ENCODE assay signal across 2 cellular contexts in genomic region chr20:37725165-37725564, GRCh38.
TF ChIP-seq lines count a peak whose summit lies in the region.

No MANE protein-coding gene starts in this region.

TF ChIP-seq in K562, 482 proteins besides CTCF, POLR2A, EP300 and RAD21:
- no peak for TF ChIP-seq ZFP91 (CRISPR knock-in tag; IDR thresholded peaks at IDR 0.05)
- TF ChIP-seq CCNT2 (IDR thresholded peaks at IDR 0.05; ENCODE audit: borderline replicate concordance, extremely low read depth, insufficient read length, low read depth, low read length), result no peak
- no peak for TF ChIP-seq PCBP1 (IDR thresholded peaks at IDR 0.05; ENCODE audit: low read depth, low read length, poor library complexity, severe bottlenecking)
- no peak for TF ChIP-seq RFX7 (CRISPR knock-in tag; IDR thresholded peaks at IDR 0.05)
- TF ChIP-seq SOX6 (IDR thresholded peaks at IDR 0.05), result no peak
- TF ChIP-seq CEBPB (tag; IDR thresholded peaks at IDR 0.05), result 0 out of 2 replicates have a peak, but pooled peaks have one; percentile 14
- TF ChIP-seq ELF2 (CRISPR knock-in tag; IDR thresholded peaks at IDR 0.05), result no peak

TF ChIP-seq in HepG2, 621 proteins besides CTCF, POLR2A, EP300 and RAD21 (continues in another document):
- no peak for TF ChIP-seq SOX6 (IDR thresholded peaks at IDR 0.05)
- TF ChIP-seq SOX6 (CRISPR knock-in tag; IDR thresholded peaks at IDR 0.05), result 0 out of 2 replicates have a peak, but pooled peaks have one; percentile 26
- no peak for TF ChIP-seq MED8 (CRISPR knock-in tag; IDR thresholded peaks at IDR 0.05; ENCODE audit: insufficient replicate concordance)
- TF ChIP-seq ELF3 (CRISPR knock-in tag; IDR thresholded peaks at IDR 0.05), result no peak
- TF ChIP-seq, protein P1, sequence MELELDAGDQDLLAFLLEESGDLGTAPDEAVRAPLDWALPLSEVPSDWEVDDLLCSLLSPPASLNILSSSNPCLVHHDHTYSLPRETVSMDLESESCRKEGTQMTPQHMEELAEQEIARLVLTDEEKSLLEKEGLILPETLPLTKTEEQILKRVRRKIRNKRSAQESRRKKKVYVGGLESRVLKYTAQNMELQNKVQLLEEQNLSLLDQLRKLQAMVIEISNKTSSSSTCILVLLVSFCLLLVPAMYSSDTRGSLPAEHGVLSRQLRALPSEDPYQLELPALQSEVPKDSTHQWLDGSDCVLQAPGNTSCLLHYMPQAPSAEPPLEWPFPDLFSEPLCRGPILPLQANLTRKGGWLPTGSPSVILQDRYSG (CRISPR knock-in tag; IDR thresholded peaks at IDR 0.05), result no peak
- no peak for TF ChIP-seq PTBP1 (IDR thresholded peaks at IDR 0.05; ENCODE audit: low read depth, low read length, poor library complexity, severe bottlenecking)
- no peak for TF ChIP-seq ZNF589 (CRISPR knock-in tag; conservative IDR thresholded peaks at IDR 0.05)
- no peak for TF ChIP-seq IRF9 (CRISPR knock-in tag; IDR thresholded peaks at IDR 0.05; ENCODE audit: borderline replicate concordance)
- TF ChIP-seq KDM4B (CRISPR knock-in tag; IDR thresholded peaks at IDR 0.05), result no peak
- no peak for TF ChIP-seq SRSF4 (IDR thresholded peaks at IDR 0.05; ENCODE audit: low read depth, low read length, poor library complexity, severe bottlenecking)
- TF ChIP-seq JUN (CRISPR knock-in tag; IDR thresholded peaks at IDR 0.05), result no peak
- 0 out of 2 replicates have a peak, but pooled peaks have one; percentile 26 for TF ChIP-seq ZFY (CRISPR knock-in tag; IDR thresholded peaks at IDR 0.05)
- TF ChIP-seq FOXC1 (CRISPR knock-in tag; IDR thresholded peaks at IDR 0.05; ENCODE audit: borderline replicate concordance), result no peak
- no peak for TF ChIP-seq GFI1 (CRISPR knock-in tag; IDR thresholded peaks at IDR 0.05; ENCODE audit: borderline replicate concordance)
- TF ChIP-seq, protein P2, sequence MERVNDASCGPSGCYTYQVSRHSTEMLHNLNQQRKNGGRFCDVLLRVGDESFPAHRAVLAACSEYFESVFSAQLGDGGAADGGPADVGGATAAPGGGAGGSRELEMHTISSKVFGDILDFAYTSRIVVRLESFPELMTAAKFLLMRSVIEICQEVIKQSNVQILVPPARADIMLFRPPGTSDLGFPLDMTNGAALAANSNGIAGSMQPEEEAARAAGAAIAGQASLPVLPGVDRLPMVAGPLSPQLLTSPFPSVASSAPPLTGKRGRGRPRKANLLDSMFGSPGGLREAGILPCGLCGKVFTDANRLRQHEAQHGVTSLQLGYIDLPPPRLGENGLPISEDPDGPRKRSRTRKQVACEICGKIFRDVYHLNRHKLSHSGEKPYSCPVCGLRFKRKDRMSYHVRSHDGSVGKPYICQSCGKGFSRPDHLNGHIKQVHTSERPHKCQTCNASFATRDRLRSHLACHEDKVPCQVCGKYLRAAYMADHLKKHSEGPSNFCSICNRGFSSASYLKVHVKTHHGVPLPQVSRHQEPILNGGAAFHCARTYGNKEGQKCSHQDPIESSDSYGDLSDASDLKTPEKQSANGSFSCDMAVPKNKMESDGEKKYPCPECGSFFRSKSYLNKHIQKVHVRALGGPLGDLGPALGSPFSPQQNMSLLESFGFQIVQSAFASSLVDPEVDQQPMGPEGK (CRISPR knock-in tag; IDR thresholded peaks at IDR 0.05), result 0 out of 2 replicates have a peak, but pooled peaks have one; percentile 14
- 0 out of 2 replicates have a peak, but pooled peaks have one; percentile 42 for TF ChIP-seq MTA1 (CRISPR knock-in tag; IDR thresholded peaks at IDR 0.05; ENCODE audit: borderline replicate concordance)
- TF ChIP-seq EEA1 (CRISPR knock-in tag; IDR thresholded peaks at IDR 0.05; ENCODE audit: borderline replicate concordance), result no peak
- no peak for TF ChIP-seq ZNF768 (CRISPR knock-in tag; IDR thresholded peaks at IDR 0.05)
- TF ChIP-seq ATAD3A (CRISPR knock-in tag; IDR thresholded peaks at IDR 0.05), result no peak
- TF ChIP-seq HNRNPK (IDR thresholded peaks at IDR 0.05; ENCODE audit: low read depth, low read length, poor library complexity, severe bottlenecking), result no peak
- no peak for TF ChIP-seq ZNF572 (CRISPR knock-in tag; IDR thresholded peaks at IDR 0.05)
- TF ChIP-seq SATB2 (CRISPR knock-in tag; IDR thresholded peaks at IDR 0.05), result no peak
- 0 out of 2 replicates have a peak, but pooled peaks have one; percentile 39 for TF ChIP-seq ZSCAN25 (CRISPR knock-in tag; IDR thresholded peaks at IDR 0.05)
- TF ChIP-seq KLF13 (CRISPR knock-in tag; IDR thresholded peaks at IDR 0.05), result no peak
- TF ChIP-seq TCF7 (IDR thresholded peaks at IDR 0.05; ENCODE audit: low read depth), result peak; percentile 39; the same call in 1 of the 2 replicates
- no peak for TF ChIP-seq ZNF543 (CRISPR knock-in tag; IDR thresholded peaks at IDR 0.05)
- TF ChIP-seq FOXO1 (CRISPR knock-in tag; IDR thresholded peaks at IDR 0.05), result peak; percentile 31; the same call in 1 of the 2 replicates
- no peak for TF ChIP-seq CHD2 (IDR thresholded peaks at IDR 0.05; ENCODE audit: low read depth, low read length)
- TF ChIP-seq GABPB1 (CRISPR knock-in tag; IDR thresholded peaks at IDR 0.05), result no peak
- TF ChIP-seq ZMYM3 (CRISPR knock-in tag; IDR thresholded peaks at IDR 0.05), result peak; percentile 16; the same call in 1 of the 2 replicates
- no peak for TF ChIP-seq ZFYVE20 (CRISPR knock-in tag; IDR thresholded peaks at IDR 0.05; ENCODE audit: borderline replicate concordance, low read depth)
- TF ChIP-seq ZNF790 (CRISPR knock-in tag; IDR thresholded peaks at IDR 0.05; ENCODE audit: borderline replicate concordance), result no peak
- TF ChIP-seq ZNF101 (CRISPR knock-in tag; IDR thresholded peaks at IDR 0.05; ENCODE audit: borderline replicate concordance, low read depth), result no peak
- no peak for TF ChIP-seq FOXM1 (CRISPR knock-in tag; IDR thresholded peaks at IDR 0.05)
- TF ChIP-seq ZFP36 (IDR thresholded peaks at IDR 0.05; ENCODE audit: borderline replicate concordance, low read depth, low read length, partially characterized antibody), result no peak
- peak; percentile 77 for TF ChIP-seq ZNF460 (CRISPR knock-in tag; IDR thresholded peaks at IDR 0.05; ENCODE audit: borderline replicate concordance)
- TF ChIP-seq ZNF788 (CRISPR knock-in tag; IDR thresholded peaks at IDR 0.05; ENCODE audit: borderline replicate concordance), result no peak
- no peak for TF ChIP-seq AHR (CRISPR knock-in tag; IDR thresholded peaks at IDR 0.05)
- no peak for TF ChIP-seq ZNF563 (CRISPR knock-in tag; IDR thresholded peaks at IDR 0.05)
- TF ChIP-seq PAWR (CRISPR knock-in tag; IDR thresholded peaks at IDR 0.05; ENCODE audit: borderline replicate concordance), result no peak
- 0 out of 2 replicates have a peak, but pooled peaks have one; percentile 43 for TF ChIP-seq ZNF766 (CRISPR knock-in tag; IDR thresholded peaks at IDR 0.05; ENCODE audit: borderline replicate concordance)
- TF ChIP-seq CBFB (CRISPR knock-in tag; IDR thresholded peaks at IDR 0.05), result no peak
- TF ChIP-seq NFYB (CRISPR knock-in tag; IDR thresholded peaks at IDR 0.05), result no peak
- TF ChIP-seq, protein P3, sequence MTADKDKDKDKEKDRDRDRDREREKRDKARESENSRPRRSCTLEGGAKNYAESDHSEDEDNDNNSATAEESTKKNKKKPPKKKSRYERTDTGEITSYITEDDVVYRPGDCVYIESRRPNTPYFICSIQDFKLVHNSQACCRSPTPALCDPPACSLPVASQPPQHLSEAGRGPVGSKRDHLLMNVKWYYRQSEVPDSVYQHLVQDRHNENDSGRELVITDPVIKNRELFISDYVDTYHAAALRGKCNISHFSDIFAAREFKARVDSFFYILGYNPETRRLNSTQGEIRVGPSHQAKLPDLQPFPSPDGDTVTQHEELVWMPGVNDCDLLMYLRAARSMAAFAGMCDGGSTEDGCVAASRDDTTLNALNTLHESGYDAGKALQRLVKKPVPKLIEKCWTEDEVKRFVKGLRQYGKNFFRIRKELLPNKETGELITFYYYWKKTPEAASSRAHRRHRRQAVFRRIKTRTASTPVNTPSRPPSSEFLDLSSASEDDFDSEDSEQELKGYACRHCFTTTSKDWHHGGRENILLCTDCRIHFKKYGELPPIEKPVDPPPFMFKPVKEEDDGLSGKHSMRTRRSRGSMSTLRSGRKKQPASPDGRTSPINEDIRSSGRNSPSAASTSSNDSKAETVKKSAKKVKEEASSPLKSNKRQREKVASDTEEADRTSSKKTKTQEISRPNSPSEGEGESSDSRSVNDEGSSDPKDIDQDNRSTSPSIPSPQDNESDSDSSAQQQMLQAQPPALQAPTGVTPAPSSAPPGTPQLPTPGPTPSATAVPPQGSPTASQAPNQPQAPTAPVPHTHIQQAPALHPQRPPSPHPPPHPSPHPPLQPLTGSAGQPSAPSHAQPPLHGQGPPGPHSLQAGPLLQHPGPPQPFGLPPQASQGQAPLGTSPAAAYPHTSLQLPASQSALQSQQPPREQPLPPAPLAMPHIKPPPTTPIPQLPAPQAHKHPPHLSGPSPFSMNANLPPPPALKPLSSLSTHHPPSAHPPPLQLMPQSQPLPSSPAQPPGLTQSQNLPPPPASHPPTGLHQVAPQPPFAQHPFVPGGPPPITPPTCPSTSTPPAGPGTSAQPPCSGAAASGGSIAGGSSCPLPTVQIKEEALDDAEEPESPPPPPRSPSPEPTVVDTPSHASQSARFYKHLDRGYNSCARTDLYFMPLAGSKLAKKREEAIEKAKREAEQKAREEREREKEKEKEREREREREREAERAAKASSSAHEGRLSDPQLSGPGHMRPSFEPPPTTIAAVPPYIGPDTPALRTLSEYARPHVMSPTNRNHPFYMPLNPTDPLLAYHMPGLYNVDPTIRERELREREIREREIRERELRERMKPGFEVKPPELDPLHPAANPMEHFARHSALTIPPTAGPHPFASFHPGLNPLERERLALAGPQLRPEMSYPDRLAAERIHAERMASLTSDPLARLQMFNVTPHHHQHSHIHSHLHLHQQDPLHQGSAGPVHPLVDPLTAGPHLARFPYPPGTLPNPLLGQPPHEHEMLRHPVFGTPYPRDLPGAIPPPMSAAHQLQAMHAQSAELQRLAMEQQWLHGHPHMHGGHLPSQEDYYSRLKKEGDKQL (CRISPR knock-in tag; IDR thresholded peaks at IDR 0.05; ENCODE audit: low read depth), result no peak
- 0 out of 2 replicates have a peak, but pooled peaks have one; percentile 36 for TF ChIP-seq ZBTB33 (CRISPR knock-in tag; IDR thresholded peaks at IDR 0.05)
- TF ChIP-seq, protein P4, sequence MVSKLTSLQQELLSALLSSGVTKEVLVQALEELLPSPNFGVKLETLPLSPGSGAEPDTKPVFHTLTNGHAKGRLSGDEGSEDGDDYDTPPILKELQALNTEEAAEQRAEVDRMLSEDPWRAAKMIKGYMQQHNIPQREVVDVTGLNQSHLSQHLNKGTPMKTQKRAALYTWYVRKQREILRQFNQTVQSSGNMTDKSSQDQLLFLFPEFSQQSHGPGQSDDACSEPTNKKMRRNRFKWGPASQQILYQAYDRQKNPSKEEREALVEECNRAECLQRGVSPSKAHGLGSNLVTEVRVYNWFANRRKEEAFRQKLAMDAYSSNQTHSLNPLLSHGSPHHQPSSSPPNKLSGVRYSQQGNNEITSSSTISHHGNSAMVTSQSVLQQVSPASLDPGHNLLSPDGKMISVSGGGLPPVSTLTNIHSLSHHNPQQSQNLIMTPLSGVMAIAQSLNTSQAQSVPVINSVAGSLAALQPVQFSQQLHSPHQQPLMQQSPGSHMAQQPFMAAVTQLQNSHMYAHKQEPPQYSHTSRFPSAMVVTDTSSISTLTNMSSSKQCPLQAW (CRISPR knock-in tag; IDR thresholded peaks at IDR 0.05), result no peak
- TF ChIP-seq, protein P5, sequence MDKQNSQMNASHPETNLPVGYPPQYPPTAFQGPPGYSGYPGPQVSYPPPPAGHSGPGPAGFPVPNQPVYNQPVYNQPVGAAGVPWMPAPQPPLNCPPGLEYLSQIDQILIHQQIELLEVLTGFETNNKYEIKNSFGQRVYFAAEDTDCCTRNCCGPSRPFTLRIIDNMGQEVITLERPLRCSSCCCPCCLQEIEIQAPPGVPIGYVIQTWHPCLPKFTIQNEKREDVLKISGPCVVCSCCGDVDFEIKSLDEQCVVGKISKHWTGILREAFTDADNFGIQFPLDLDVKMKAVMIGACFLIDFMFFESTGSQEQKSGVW (CRISPR knock-in tag; IDR thresholded peaks at IDR 0.05; ENCODE audit: borderline replicate concordance), result no peak
- TF ChIP-seq ZSCAN20 (CRISPR knock-in tag; IDR thresholded peaks at IDR 0.05; ENCODE audit: borderline replicate concordance), result no peak
- TF ChIP-seq, protein P6, sequence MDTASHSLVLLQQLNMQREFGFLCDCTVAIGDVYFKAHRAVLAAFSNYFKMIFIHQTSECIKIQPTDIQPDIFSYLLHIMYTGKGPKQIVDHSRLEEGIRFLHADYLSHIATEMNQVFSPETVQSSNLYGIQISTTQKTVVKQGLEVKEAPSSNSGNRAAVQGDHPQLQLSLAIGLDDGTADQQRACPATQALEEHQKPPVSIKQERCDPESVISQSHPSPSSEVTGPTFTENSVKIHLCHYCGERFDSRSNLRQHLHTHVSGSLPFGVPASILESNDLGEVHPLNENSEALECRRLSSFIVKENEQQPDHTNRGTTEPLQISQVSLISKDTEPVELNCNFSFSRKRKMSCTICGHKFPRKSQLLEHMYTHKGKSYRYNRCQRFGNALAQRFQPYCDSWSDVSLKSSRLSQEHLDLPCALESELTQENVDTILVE (CRISPR knock-in tag; IDR thresholded peaks at IDR 0.05), result no peak
- no peak for TF ChIP-seq ZNF616 (CRISPR knock-in tag; IDR thresholded peaks at IDR 0.05; ENCODE audit: low read depth)
- 0 out of 2 replicates have a peak, but pooled peaks have one; percentile 47 for TF ChIP-seq SP4 (CRISPR knock-in tag; IDR thresholded peaks at IDR 0.05)
- TF ChIP-seq ZNF746 (CRISPR knock-in tag; IDR thresholded peaks at IDR 0.05), result no peak
- no peak for TF ChIP-seq ZNF780A (CRISPR knock-in tag; IDR thresholded peaks at IDR 0.05)
- TF ChIP-seq PAX8 (CRISPR knock-in tag; IDR thresholded peaks at IDR 0.05; ENCODE audit: borderline replicate concordance), result no peak
- TF ChIP-seq HNF4A (CRISPR knock-in tag; IDR thresholded peaks at IDR 0.05), result no peak
